ENCODE assay signal across 8 cellular contexts in genomic region chr22:30425616-30426394, GRCh38. TPM values are rescaled to one million over a fixed set of nuclear protein-coding genes. Genes with fewer than 3 reads are reported as not detected.
A peak's percentile ranks its signal among the peaks of the same experiment; 100 is the strongest.
DNase-seq lines count a peak whose midpoint lies in the region; ATAC-seq and TF ChIP-seq lines count a peak whose summit lies in the region.

Gene MTFP1, plus strand, starts transcription at chr22:30425768. Its CDS starts 112 bp downstream, at chr22:30425880.

- H3K79me1 ChIP-seq in trophoblast cell (ENCODE audit: low read length) = peaks cover 15% of the 10 kb centered on the region

- peaks cover 42% of the 10 kb centered on the region for H3K4me1 ChIP-seq in adipocyte (ENCODE audit: control insufficient read depth, insufficient read depth, low read length)
- peaks cover 4 to 48% (median 33%) of the 10 kb centered on the region in 12 donors for H3K4me1 ChIP-seq in heart left ventricle
- peaks cover 10 to 24% of the 10 kb centered on the region in 2 experiments for H3K4me1 ChIP-seq in trophoblast cell (ENCODE audit: control insufficient read depth in 1 of 2, insufficient read depth in 2 of 2, low read length in 2 of 2)

- peak within 1 kb of the TSS; percentile 61 for H3K4me2 ChIP-seq in trophoblast cell (ENCODE audit: low read length)

- peak within 1 kb of the TSS; percentile 88 for H2AFZ ChIP-seq in trophoblast cell (ENCODE audit: insufficient read depth, low read length, poor library complexity)

- H3K9ac ChIP-seq in adipocyte (ENCODE audit: low read length) = peak within 1 kb of the TSS; percentile 93
- H3K9ac ChIP-seq in trophoblast cell (ENCODE audit: low read length) = peak within 1 kb of the TSS; percentile 68

- no peaks in the 10 kb centered on the region for H3K9me3 ChIP-seq in adipocyte (ENCODE audit: control insufficient read depth, low read length)
- H3K9me3 ChIP-seq in heart left ventricle = no peaks in the 10 kb centered on the region
- peaks cover 4% of the 10 kb centered on the region for H3K9me3 ChIP-seq in trophoblast cell (ENCODE audit: insufficient read depth, low read depth, low read length)

- H3K27ac ChIP-seq in heart left ventricle (peak within 1 kb of the TSS in 11 of 12 donors; percentile 50 to 99 (median 96)), trophoblast cell (ENCODE audit: low read depth, low read length) (peak within 1 kb of the TSS; percentile 48)

- H3K36me3 ChIP-seq in adipocyte (ENCODE audit: control insufficient read depth, insufficient read depth, low read length, severe bottlenecking) (peaks cover 4% of the 10 kb centered on the region), heart left ventricle (peaks cover 0 to 8% (median under 1%) of the 10 kb centered on the region in 9 donors), trophoblast cell (ENCODE audit: control insufficient read depth in 1 of 2, insufficient read depth in 2 of 2, low read length in 2 of 2) (peaks cover 7 to 8% of the 10 kb centered on the region in 2 experiments)

- H4K12ac ChIP-seq in trophoblast cell (ENCODE audit: low read depth, low read length) = peak within 1 kb of the TSS; percentile 54

- peak within 1 kb of the TSS; percentile 87 for H4K8ac ChIP-seq in trophoblast cell (ENCODE audit: low read depth, low read length)

- peak within 1 kb of the TSS; percentile 93 for H3K18ac ChIP-seq in trophoblast cell (ENCODE audit: low read length)

- H3K14ac ChIP-seq in trophoblast cell (ENCODE audit: low read length) = peak within 1 kb of the TSS; percentile 79

- ATAC-seq in heart left ventricle = peak in 1 of 4 donors; percentile 2
- no peak for ATAC-seq in GM21515 (IDR thresholded peaks at IDR 0.05; ENCODE audit: unreplicated experiment)
- no peak for ATAC-seq in HG03460 (IDR thresholded peaks at IDR 0.05; ENCODE audit: unreplicated experiment)

- peak within 1 kb of the TSS; percentile 44 for H2BK12ac ChIP-seq in trophoblast cell (ENCODE audit: low read length)

- H3K79me2 ChIP-seq in trophoblast cell (ENCODE audit: control insufficient read depth, insufficient read depth, low read length, poor library complexity) = peaks cover 8% of the 10 kb centered on the region

- peak in 2 of 12 donors; percentile 13 to 18 for TF ChIP-seq CTCF in heart left ventricle (IDR thresholded peaks at IDR 0.05)

- peak within 1 kb of the TSS; percentile 91 for H3K4me3 ChIP-seq in Jurkat, Clone E6-1 (ENCODE audit: low read length)
- H3K4me3 ChIP-seq in adipocyte (ENCODE audit: low read length) = peak within 1 kb of the TSS; percentile 83
- H3K4me3 ChIP-seq in heart left ventricle = peak within 1 kb of the TSS; percentile 53 to 88 (median 73)
- H3K4me3 ChIP-seq in trophoblast cell (ENCODE audit: low read depth, low read length) = peak within 1 kb of the TSS; percentile 89

- H3K4ac ChIP-seq in trophoblast cell (ENCODE audit: low read depth, low read length) = peak within 1 kb of the TSS; percentile 57

- no peaks in the 10 kb centered on the region for H3K27me3 ChIP-seq in adipocyte (replicated peaks; ENCODE audit: control insufficient read depth, insufficient read depth, low read length)
- H3K27me3 ChIP-seq in heart left ventricle = no peaks in the 10 kb centered on the region
- no peaks in the 10 kb centered on the region for H3K27me3 ChIP-seq in trophoblast cell (ENCODE audit: insufficient read depth, low read length)

- peak within 1 kb of the TSS; percentile 51 for H2BK5ac ChIP-seq in trophoblast cell (ENCODE audit: low read depth, low read length, poor library complexity)

- no peak within 1 kb of the TSS for H3K23ac ChIP-seq in trophoblast cell (ENCODE audit: low read length)

- H2BK120ac ChIP-seq in trophoblast cell (ENCODE audit: insufficient read depth, low read length, poor library complexity) = peak within 1 kb of the TSS; percentile 84

- intact Hi-C loops in heart left ventricle (cut with DNase I) = loop anchor here in 4 of 10 donors (5.0 to 10.0 kb wide), 3 partner anchors 159 to 179 kb away; partner anchors contain the start of genes TCN2 (in 2 of the 4) and PES1 (in 1 of the 4)

- H4K91ac ChIP-seq in trophoblast cell (ENCODE audit: low read depth, low read length) = peak within 1 kb of the TSS; percentile 72

- DNase-seq in DMS114 treated with DMSO at 0.1 percent for 48 hours (lab: John Stamatoyannopoulos, UW; ENCODE audit: unreplicated experiment) (peak; percentile 67), SK-N-DZ (ENCODE audit: low spot score) (peak; percentile 84), adipocyte (ENCODE audit: low read depth) (peak; percentile 79), heart left ventricle (peak; percentile 54 to 84 (median 68)), trophoblast cell (peak; percentile 66 to 72)
- DNase-seq in Jurkat, Clone E6-1 (ENCODE audit: low read depth, low spot score) = no peak

- H2AK5ac ChIP-seq in trophoblast cell (ENCODE audit: low read length) = peak within 1 kb of the TSS; percentile 15

- TF ChIP-seq POLR2A in heart left ventricle (IDR thresholded peaks at IDR 0.05) = no peak

- 2 to 5% (median 3%) methylated on average over 25 to 62 of the region's 62 CpGs for WGBS in heart left ventricle, 4 donors
- WGBS in trophoblast cell (ENCODE audit: extremely low coverage, insufficient coverage, insufficient read length) = no CpG with 5 or more reads among the region's 62 CpGs

RNA-seq across cellular contexts. Expression of gene MTFP1, which starts in this region (rescaled TPM):
- polyA plus RNA-seq in Jurkat, Clone E6-1 (2012; ENCODE audit: insufficient read depth, insufficient read length) = 50.8 TPM
- polyA plus RNA-seq in SK-N-DZ (2014; cell fraction: cytosol; rRNA removed) = 58.6 and 61.0 TPM in 2 replicates
- 29.3 and 42.1 TPM in 2 replicates for polyA plus RNA-seq in SK-N-DZ (2014; cell fraction: nucleus; rRNA removed)
- total RNA-seq in heart left ventricle = 10 to 100 TPM in 7 of 9 donors, 1 to 10 TPM in 2; 5.0 to 44.0 (median 15.9) TPM
- 100 to 1,000 TPM in 1 of 2 donors, 10 to 100 TPM in 1; 36.2 to 139 TPM for polyA plus RNA-seq in heart left ventricle
- 11.9 and 12.6 TPM in 2 replicates for polyA plus RNA-seq in trophoblast cell (2013)
